ENCODE assay signal across 16 cellular contexts in genomic region chr10:79087721-79088120, GRCh38. TPM values are rescaled to one million over a fixed set of nuclear protein-coding genes. Genes with fewer than 3 reads are reported as not detected.
DNase-seq lines count a peak whose midpoint lies in the region; ATAC-seq, FAIRE-seq and TF ChIP-seq lines count a peak whose summit lies in the region.
"Had no signal": no experiment of that assay in that cellular context is flagged by ENCODE, and none has a peak within 500 bp of the region (broad histone marks: within the 10 kb centered on the region; RNA-seq: fewer than 3 reads in every experiment).

No MANE protein-coding gene starts in this region.

- DNase-seq in DND-41, result no peak
- no peak for DNase-seq in kidney
- no peak for DNase-seq in Kasumi-1 (lab: John Stamatoyannopoulos, UW)
- DNase-seq in activated CD8-positive, alpha-beta T cell treated with anti-CD3 and anti-CD28 coated beads, Interleukin-2, amount 10 ng/mL, durations not matched to agents 7 days and 5 days, result no peak
- no peak for DNase-seq in activated T-cell treated with anti-CD3 and anti-CD28 coated beads, Interleukin-2, amount 50 U/mL, for 72 hours
- DNase-seq in CD4-positive, alpha-beta T cell, result no peak
- DNase-seq: activated CD8-positive, alpha-beta memory T cell treated with anti-CD3 and anti-CD28 coated beads, Interleukin-2, amount 10 ng/mL, durations not matched to agents 7 days and 5 days; activated naive CD4-positive, alpha-beta T cell treated with Interleukin-2 at 50 U/mL for 16 hours; NCI-H1417 treated with DMSO at 0.1 percent for 48 hours; stimulated activated CD4-positive, alpha-beta T cell treated with anti-CD3 and anti-CD28 coated beads, Interleukin-15, amount 100 ng/mL, for 24 hours; testis had no signal

- no peaks in the 10 kb centered on the region for H3K9me3 Mint-ChIP-seq in brain
- no peaks in the 10 kb centered on the region for H3K9me3 Mint-ChIP-seq in activated CD8-positive, alpha-beta T cell treated with anti-CD3 and anti-CD28 coated beads, Interleukin-2, amount 10 ng/mL, durations not matched to agents 7 days and 5 days (ENCODE audit: insufficient read depth)
- no peaks in the 10 kb centered on the region for H3K9me3 Mint-ChIP-seq in activated T-cell treated with anti-CD3 and anti-CD28 coated beads, Interleukin-2, amount 50 U/mL, for 72 hours
- no peaks in the 10 kb centered on the region for H3K9me3 Mint-ChIP-seq in CD4-positive, alpha-beta T cell
- H3K9me3 Mint-ChIP-seq: central memory CD8-positive, alpha-beta T cell had no signal

- H4K20me1 ChIP-seq in DND-41 (ENCODE audit: insufficient read depth, low read length), result peaks cover 94% of the 10 kb centered on the region

- H3K4me3 Mint-ChIP-seq in brain, result peak overlapping the region in 1 of 5 experiments; percentile 17
- H3K4me3 Mint-ChIP-seq in activated CD8-positive, alpha-beta T cell treated with anti-CD3 and anti-CD28 coated beads, Interleukin-2, amount 10 ng/mL, durations not matched to agents 7 days and 5 days, result no peak overlapping the region
- H3K4me3 Mint-ChIP-seq in activated T-cell treated with anti-CD3 and anti-CD28 coated beads, Interleukin-2, amount 50 U/mL, for 72 hours, result no peak overlapping the region
- no peak overlapping the region for H3K4me3 Mint-ChIP-seq in CD4-positive, alpha-beta T cell
- H3K4me3 Mint-ChIP-seq: activated CD8-positive, alpha-beta memory T cell treated with anti-CD3 and anti-CD28 coated beads, Interleukin-2, amount 10 ng/mL, durations not matched to agents 7 days and 5 days; central memory CD8-positive, alpha-beta T cell had no signal

- H3K4me1 Mint-ChIP-seq in brain, result peaks cover 92% of the 10 kb centered on the region
- H3K4me1 Mint-ChIP-seq in activated CD8-positive, alpha-beta T cell treated with anti-CD3 and anti-CD28 coated beads, Interleukin-2, amount 10 ng/mL, durations not matched to agents 7 days and 5 days (ENCODE audit: low read depth), result peaks cover 29% of the 10 kb centered on the region
- H3K4me1 Mint-ChIP-seq in activated T-cell treated with anti-CD3 and anti-CD28 coated beads, Interleukin-2, amount 50 U/mL, for 72 hours (ENCODE audit: low read depth), result peaks cover 29% of the 10 kb centered on the region
- H3K4me1 Mint-ChIP-seq in CD4-positive, alpha-beta T cell (ENCODE audit: low read depth), result peaks cover 68% of the 10 kb centered on the region

- H3K36me3 ChIP-seq in DND-41 (ENCODE audit: insufficient read depth, low read length) (peaks cover 4% of the 10 kb centered on the region; the same call in 1 of the 2 replicates), kidney (ENCODE audit: control insufficient read depth in 1 of 2, insufficient read depth in 2 of 2, low read length in 2 of 2) (no peaks in the 10 kb centered on the region), skeletal muscle tissue (ENCODE audit: control insufficient read depth in 3 of 3, insufficient read depth in 3 of 3, low read length in 3 of 3) (peaks cover 0 to 2% (median 0%) of the 10 kb centered on the region in 3 donors)

- H3K27me3 ChIP-seq in DND-41 (ENCODE audit: insufficient read depth, low read length, poor library complexity) (no peaks in the 10 kb centered on the region), skeletal muscle tissue (ENCODE audit: control insufficient read depth in 3 of 3, insufficient read depth in 3 of 3, low read length in 3 of 3) (no peaks in the 10 kb centered on the region)
- H3K27me3 ChIP-seq in CD4-positive, alpha-beta T cell (ENCODE audit: control insufficient read depth, insufficient read depth, low read length), result no peaks in the 10 kb centered on the region
- H3K27me3 ChIP-seq: testis had no signal

- POLR2A ChIA-PET in activated CD8-positive, alpha-beta T cell treated with anti-CD3 and anti-CD28 coated beads, Interleukin-2, amount 10 ng/mL, durations not matched to agents 7 days and 5 days (lab: Charles Lee), result no interaction called here
- POLR2A ChIA-PET in CD4-positive, alpha-beta T cell (lab: Charles Lee), result no interaction called here

- H3K36me3 Mint-ChIP-seq in brain, result peaks cover 15% of the 10 kb centered on the region
- no peaks in the 10 kb centered on the region for H3K36me3 Mint-ChIP-seq in activated CD8-positive, alpha-beta T cell treated with anti-CD3 and anti-CD28 coated beads, Interleukin-2, amount 10 ng/mL, durations not matched to agents 7 days and 5 days (ENCODE audit: low read depth)
- H3K36me3 Mint-ChIP-seq in activated T-cell treated with anti-CD3 and anti-CD28 coated beads, Interleukin-2, amount 50 U/mL, for 72 hours (ENCODE audit: insufficient read depth in 2 of 2), result no peaks in the 10 kb centered on the region
- no peaks in the 10 kb centered on the region for H3K36me3 Mint-ChIP-seq in CD4-positive, alpha-beta T cell (ENCODE audit: low read depth)
- H3K36me3 Mint-ChIP-seq: activated CD8-positive, alpha-beta memory T cell treated with anti-CD3 and anti-CD28 coated beads, Interleukin-2, amount 10 ng/mL, durations not matched to agents 7 days and 5 days had no signal

- H3K27me3 Mint-ChIP-seq in brain, result no peaks in the 10 kb centered on the region
- no peaks in the 10 kb centered on the region for H3K27me3 Mint-ChIP-seq in activated CD8-positive, alpha-beta T cell treated with anti-CD3 and anti-CD28 coated beads, Interleukin-2, amount 10 ng/mL, durations not matched to agents 7 days and 5 days (ENCODE audit: low read depth)
- H3K27me3 Mint-ChIP-seq in activated T-cell treated with anti-CD3 and anti-CD28 coated beads, Interleukin-2, amount 50 U/mL, for 72 hours (ENCODE audit: low read depth), result no peaks in the 10 kb centered on the region
- no peaks in the 10 kb centered on the region for H3K27me3 Mint-ChIP-seq in CD4-positive, alpha-beta T cell
- H3K27me3 Mint-ChIP-seq: activated CD8-positive, alpha-beta memory T cell treated with anti-CD3 and anti-CD28 coated beads, Interleukin-2, amount 10 ng/mL, durations not matched to agents 7 days and 5 days had no signal

- no peak overlapping the region for H3K4me3 ChIP-seq in DND-41 (ENCODE audit: low read depth in 1 of 2, low read length in 2 of 2)
- H3K4me3 ChIP-seq in kidney (ENCODE audit: low read length in 2 of 2), result no peak overlapping the region
- H3K4me3 ChIP-seq in skeletal muscle tissue (ENCODE audit: low read length in 3 of 3), result peak overlapping the region in 2 of 3 donors; percentile 22 to 42
- H3K4me3 ChIP-seq: testis had no signal

- no peak for FAIRE-seq in kidney (lab: Jason Lieb, UNC)
- FAIRE-seq: GM18507, GM19239 had no signal

- H3K9ac ChIP-seq in DND-41 (ENCODE audit: low read depth, low read length) (peak overlapping the region; percentile 8; the same call in 1 of the 2 replicates), kidney (ENCODE audit: low read length in 2 of 2) (peak overlapping the region in 1 of 2 donors; percentile 5), skeletal muscle tissue (ENCODE audit: low read depth in 1 of 3, low read length in 3 of 3) (peak overlapping the region; percentile 12 to 69 (median 51))

- H3K79me2 ChIP-seq in DND-41 (ENCODE audit: insufficient read depth, low read length), result peaks cover 97% of the 10 kb centered on the region

- H2AFZ ChIP-seq in DND-41 (ENCODE audit: low read depth, low read length), result no peak overlapping the region

- no peaks in the 10 kb centered on the region for H3K9me3 ChIP-seq in DND-41 (ENCODE audit: insufficient read depth, low read length, severe bottlenecking)
- no peaks in the 10 kb centered on the region for H3K9me3 ChIP-seq in kidney (ENCODE audit: control insufficient read depth in 1 of 2, low read length in 2 of 2)
- no peaks in the 10 kb centered on the region for H3K9me3 ChIP-seq in skeletal muscle tissue (ENCODE audit: control insufficient read depth in 3 of 3, low read length in 3 of 3)
- H3K9me3 ChIP-seq in CD4-positive, alpha-beta T cell (ENCODE audit: control insufficient read depth, low read length), result no peaks in the 10 kb centered on the region
- H3K9me3 ChIP-seq: testis had no signal

- H3K4me1 ChIP-seq in DND-41 (ENCODE audit: insufficient read depth, low read length), result peaks cover 15% of the 10 kb centered on the region
- H3K4me1 ChIP-seq in kidney (ENCODE audit: control insufficient read depth in 1 of 2, insufficient read depth in 1 of 2, low read depth in 1 of 2, low read length in 2 of 2), result peaks cover 68 to 88% of the 10 kb centered on the region in 2 donors
- H3K4me1 ChIP-seq in skeletal muscle tissue (ENCODE audit: control insufficient read depth in 3 of 3, insufficient read depth in 3 of 3, low read length in 3 of 3), result peaks cover 68 to 88% (median 88%) of the 10 kb centered on the region in 3 donors

- no peak overlapping the region for H3K4me2 ChIP-seq in DND-41 (ENCODE audit: insufficient read depth, low read length)

- H3K27ac Mint-ChIP-seq in brain, result peak overlapping the region in 4 of 5 experiments; percentile 3 to 81 (median 42)
- H3K27ac Mint-ChIP-seq in activated CD8-positive, alpha-beta T cell treated with anti-CD3 and anti-CD28 coated beads, Interleukin-2, amount 10 ng/mL, durations not matched to agents 7 days and 5 days, result no peak overlapping the region
- H3K27ac Mint-ChIP-seq in activated T-cell treated with anti-CD3 and anti-CD28 coated beads, Interleukin-2, amount 50 U/mL, for 72 hours, result no peak overlapping the region
- H3K27ac Mint-ChIP-seq in CD4-positive, alpha-beta T cell, result no peak overlapping the region
- H3K27ac Mint-ChIP-seq: activated CD8-positive, alpha-beta memory T cell treated with anti-CD3 and anti-CD28 coated beads, Interleukin-2, amount 10 ng/mL, durations not matched to agents 7 days and 5 days had no signal

- ATAC-seq in DND-41 (ENCODE audit: insufficient read depth, low read depth), result no peak
- no peak for ATAC-seq in activated CD8-positive, alpha-beta T cell treated with anti-CD3 and anti-CD28 coated beads, Interleukin-2, amount 10 ng/mL, durations not matched to agents 7 days and 5 days
- ATAC-seq in activated T-cell treated with anti-CD3 and anti-CD28 coated beads, Interleukin-2, amount 50 U/mL, for 72 hours (replicated peaks in 1 of 2), result no peak
- ATAC-seq in CD4-positive, alpha-beta T cell (ENCODE audit: poor library complexity), result no peak
- ATAC-seq: activated CD8-positive, alpha-beta memory T cell treated with anti-CD3 and anti-CD28 coated beads, Interleukin-2, amount 10 ng/mL, durations not matched to agents 7 days and 5 days had no signal

- no peak for TF ChIP-seq CTCF in DND-41 (IDR thresholded peaks at IDR 0.05; ENCODE audit: borderline replicate concordance, extremely low read depth, low read length, poor library complexity, severe bottlenecking)
- TF ChIP-seq CTCF in brain (conservative IDR thresholded peaks at IDR 0.05), result no peak
- TF ChIP-seq CTCF in kidney (IDR thresholded peaks at IDR 0.05; ENCODE audit: borderline replicate concordance, extremely low read depth, insufficient read depth), result no peak
- TF ChIP-seq CTCF in CD4-positive, alpha-beta T cell (IDR thresholded peaks at IDR 0.05), result no peak

- H3K27ac ChIP-seq in DND-41 (ENCODE audit: low read length) (peak overlapping the region; percentile 3; the same call in 1 of the 2 replicates), kidney (ENCODE audit: low read depth in 2 of 2, low read length in 2 of 2) (peak overlapping the region; percentile 21 to 58), skeletal muscle tissue (ENCODE audit: low read depth, low read length) (peak overlapping the region; percentile 5)
- no peak overlapping the region for H3K27ac ChIP-seq in CD4-positive, alpha-beta T cell (ENCODE audit: low read depth, low read length)
- H3K27ac ChIP-seq: testis had no signal

- CTCF ChIA-PET in activated CD8-positive, alpha-beta T cell treated with anti-CD3 and anti-CD28 coated beads, Interleukin-2, amount 10 ng/mL, durations not matched to agents 7 days and 5 days (lab: Charles Lee), result no interaction called here
- CTCF ChIA-PET in CD4-positive, alpha-beta T cell (lab: Charles Lee), result no interaction called here

- intact Hi-C loops in kidney (cut with DNase I), result no loop called here
- intact Hi-C loops in CD4-positive, alpha-beta T cell (cut with DNase I, micrococcal nuclease), result no loop called here

RNA-seq across cellular contexts. Expression of gene ZMIZ1, which starts 19.0 kb away (rescaled TPM):
- polyA plus RNA-seq in brain (ENCODE audit: insufficient read depth, low read depth, low replicate concordance) (90.5 TPM), kidney (ENCODE audit: insufficient read depth, low read depth, low replicate concordance) (14.2 TPM)
- total RNA-seq in kidney (97.6 TPM), skeletal muscle tissue (11.5 TPM)
- total RNA-seq in activated CD8-positive, alpha-beta T cell treated with anti-CD3 and anti-CD28 coated beads, Interleukin-2, amount 10 ng/mL, durations not matched to agents 7 days and 5 days, result 10 to 100 TPM; 39.9 to 40.6 TPM
- total RNA-seq in activated T-cell treated with anti-CD3 and anti-CD28 coated beads, Interleukin-2, amount 50 U/mL, for 72 hours, result 10 to 100 TPM; 30.6 to 37.8 TPM
- 10 to 100 TPM; 14.6 to 15.5 TPM for total RNA-seq in CD4-positive, alpha-beta T cell

Comparison
In these comparisons a context has a peak if more than half of its experiments do, and no peak if none do; other contexts are left out.
1. H3K4me3 ChIP-seq: peak in skeletal muscle tissue (2 of 3); none in DND-41 (0 of 2) and kidney (0 of 2).
2. H3K27ac Mint-ChIP-seq: peak in brain (4 of 5); none in activated CD8-positive, alpha-beta T cell treated with anti-CD3 and anti-CD28 coated beads, Interleukin-2, amount 10 ng/mL, durations not matched to agents 7 days and 5 days (single experiment), activated T-cell treated with anti-CD3 and anti-CD28 coated beads, Interleukin-2, amount 50 U/mL, for 72 hours (single experiment) and CD4-positive, alpha-beta T cell (single experiment).